8 cellular contexts compared by ENCODE assay signal in the genomic region with DNA sequence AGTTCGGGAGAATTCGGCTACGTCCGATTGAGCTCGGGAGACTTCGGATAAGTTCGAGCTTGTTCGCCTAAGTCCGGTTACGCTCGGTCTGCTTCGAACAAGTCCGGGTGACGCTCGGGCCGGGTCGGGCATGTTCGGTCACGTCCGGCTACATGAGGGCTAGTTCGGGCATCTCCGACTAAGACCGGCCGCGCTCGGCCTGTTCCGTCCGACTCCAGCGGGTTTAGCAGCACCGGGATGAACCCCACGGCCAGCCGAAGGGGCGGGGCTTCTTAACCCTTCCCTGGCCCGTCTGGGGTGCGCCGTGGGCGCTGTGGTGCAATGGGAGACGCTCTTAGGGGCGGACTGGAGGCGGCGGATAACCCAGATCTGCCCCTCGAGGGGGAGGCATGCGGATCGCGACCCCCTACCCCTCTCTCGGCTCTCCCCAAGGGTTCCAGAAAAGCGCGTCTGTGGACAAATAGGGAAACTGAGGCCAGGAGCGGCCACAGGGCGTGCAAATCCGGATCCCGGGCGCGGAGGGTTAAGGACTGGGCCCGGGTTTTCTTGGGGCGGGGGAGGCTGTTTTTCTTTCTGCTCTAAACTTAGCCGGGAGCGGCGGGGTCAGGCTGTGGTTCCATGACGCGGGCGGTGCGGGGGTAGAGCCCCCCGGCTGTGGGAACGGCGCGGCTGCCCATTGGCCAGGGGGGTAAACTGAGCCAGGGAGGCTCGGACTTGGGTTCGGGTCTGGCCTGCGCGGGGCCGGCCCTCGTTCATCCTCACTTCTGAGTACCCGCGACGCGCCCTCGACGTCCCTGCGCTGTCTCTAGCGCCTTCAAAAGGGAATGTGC. TPM values are rescaled to one million over a fixed set of nuclear protein-coding genes. Genes with fewer than 3 reads are reported as not detected.
DNase-seq lines count a peak whose midpoint lies in the region; ATAC-seq and TF ChIP-seq lines count a peak whose summit lies in the region.

No MANE protein-coding gene starts in this region.

- TF ChIP-seq CTCF in GM12864 (IDR thresholded peaks at IDR 0.05; ENCODE audit: low read depth, low read length, missing control alignments) (no peak), right atrium auricular region (IDR thresholded peaks at IDR 0.05) (no peak), type B pancreatic cell (conservative IDR thresholded peaks at IDR 0.05) (no peak)

- H3K4me1 ChIP-seq in right atrium auricular region, result peaks cover 0 to 42% of the 10 kb centered on the region in 2 donors

- intact Hi-C loops in posterior vena cava (cut with DNase I), result no loop called here

- peaks cover 8% of the 10 kb centered on the region for H3K4me1 Mint-ChIP-seq in type B pancreatic cell (ENCODE audit: unreplicated experiment)

- H3K4me3 Mint-ChIP-seq in type B pancreatic cell, result peak overlapping the region; percentile 92

- peak overlapping the region; percentile 63 for H3K27ac Mint-ChIP-seq in type B pancreatic cell

- H3K27ac ChIP-seq in right atrium auricular region, result peak overlapping the region; percentile 45 to 54

- H3K9me3 ChIP-seq in right atrium auricular region, result no peaks in the 10 kb centered on the region

- H3K4me3 ChIP-seq in GM12864 (ENCODE audit: low read depth, low read length), result peak overlapping the region; percentile 47
- H3K4me3 ChIP-seq in right atrium auricular region, result peak overlapping the region; percentile 28 to 51

- peaks cover 0 to 12% of the 10 kb centered on the region in 2 donors for H3K27me3 ChIP-seq in right atrium auricular region

- H3K27me3 Mint-ChIP-seq in type B pancreatic cell, result peaks cover 65% of the 10 kb centered on the region

- no peaks in the 10 kb centered on the region for H3K36me3 ChIP-seq in right atrium auricular region

- H3K9me3 Mint-ChIP-seq in type B pancreatic cell, result no peaks in the 10 kb centered on the region

- ATAC-seq in HG02798 (IDR thresholded peaks at IDR 0.05; ENCODE audit: poor library complexity, unreplicated experiment), result peak; percentile 95

- H3K36me3 Mint-ChIP-seq in type B pancreatic cell, result no peaks in the 10 kb centered on the region

- DNase-seq in GM12864 (ENCODE audit: low read depth) (peak; percentile 98), NCI-H146 (lab: John Stamatoyannopoulos, UW) (peak; percentile 100), T-helper 2 cell (peak; percentile 51 to 93 (median 74)), anterior cingulate cortex (lab: John Stamatoyannopoulos, UW) (peak; percentile 22 to 94 (median 86)), right atrium auricular region (ENCODE audit: low spot score) (peak; percentile 100), posterior vena cava (ENCODE audit: low spot score) (peak; percentile 100), type B pancreatic cell (ENCODE audit: extremely low spot score, unreplicated experiment) (peak; percentile 99)

RNA-seq across cellular contexts. Expression of gene PDE4C, which starts 1.5 kb away (rescaled TPM):
- total RNA-seq in right atrium auricular region (1 to 10 TPM in 1 of 2 donors, not detected in 1; 1.4 TPM), posterior vena cava (1 to 10 TPM in 1 of 2 donors, under 1 TPM in 1; 0.90 to 1.1 TPM), type B pancreatic cell (ENCODE audit: low replicate concordance) (0.33 and 0.89 TPM in 2 replicates)

RNA-seq across cellular contexts. Expression of gene RAB3A, which starts 20.9 kb away (rescaled TPM):
- total RNA-seq in right atrium auricular region (10 to 100 TPM in 1 of 2 donors, 1 to 10 TPM in 1; 8.6 to 27.0 TPM), posterior vena cava (1 to 10 TPM; 1.9 to 2.9 TPM), type B pancreatic cell (ENCODE audit: low replicate concordance) (6.7 and 8.7 TPM in 2 replicates)

RNA-seq across cellular contexts. Expression of gene MPV17L2, which starts 31.7 kb away (rescaled TPM):
- 10 to 100 TPM; 28.3 to 40.8 TPM for total RNA-seq in right atrium auricular region
- 1 to 10 TPM; 6.1 to 6.6 TPM for total RNA-seq in posterior vena cava
- total RNA-seq in type B pancreatic cell (ENCODE audit: low replicate concordance), result 10.2 and 11.6 TPM in 2 replicates

RNA-seq across cellular contexts. Expression of gene IQCN, which starts 49.5 kb away (rescaled TPM):
- total RNA-seq in right atrium auricular region (1 to 10 TPM in 1 of 2 donors, under 1 TPM in 1; 0.52 to 1.5 TPM), posterior vena cava (1 to 10 TPM; 2.6 to 4.9 TPM), type B pancreatic cell (ENCODE audit: low replicate concordance) (7.8 and 10.2 TPM in 2 replicates)

RNA-seq across cellular contexts. Expression of gene IFI30, which starts 51.1 kb away (rescaled TPM):
- total RNA-seq in right atrium auricular region (10 to 100 TPM in 1 of 2 donors, 1 to 10 TPM in 1; 8.1 to 43.2 TPM), posterior vena cava (10 to 100 TPM; 60.7 to 76.7 TPM), type B pancreatic cell (ENCODE audit: low replicate concordance) (20.2 and 22.8 TPM in 2 replicates)

Comparison
In these comparisons a context has a peak if more than half of its experiments do, and no peak if none do; other contexts are left out.
1. Peak in every context shown above with its lines: DNase-seq, ATAC-seq, H3K4me3 ChIP-seq and H3K27ac ChIP-seq.